33 cellular contexts compared by ENCODE assay signal in genomic region chr12:76428117-76428516, GRCh38.
"Had no signal": no experiment of that assay in that cellular context is flagged by ENCODE, and none has a peak within 500 bp of the region (broad histone marks: within the 10 kb centered on the region; RNA-seq: fewer than 3 reads in every experiment).

No MANE protein-coding gene starts in this region.

- H3K27ac Mint-ChIP-seq: activated CD4-positive, alpha-beta memory T cell treated with anti-CD3 and anti-CD28 coated beads, Interleukin-2, amount 10 ng/mL, durations not matched to agents 7 days and 5 days; activated CD4-positive, alpha-beta T cell treated with anti-CD3 and anti-CD28 coated beads, Interleukin-2, amount 10 ng/mL, durations not matched to agents 7 days and 5 days; activated naive CD4-positive, alpha-beta T cell treated with anti-CD3 and anti-CD28 coated beads, Interleukin-2, amount 10 ng/mL, durations not matched to agents 7 days and 5 days; activated naive CD4-positive, alpha-beta T cell treated with anti-CD3 and anti-CD28 coated beads, Interleukin-2, amount 50 U/mL, for 72 hours; activated naive CD8-positive, alpha-beta T cell treated with anti-CD3 and anti-CD28 coated beads, Interleukin-2, amount 10 ng/mL, durations not matched to agents 7 days and 5 days; activated T-cell treated with anti-CD3 and anti-CD28 coated beads, Interleukin-2, amount 50 U/mL, for 24 hours; activated T-cell treated with anti-CD3 and anti-CD28 coated beads, Interleukin-2, amount 50 U/mL, for 72 hours; dendritic cell treated with granulocyte-macrophage colony-stimulating factor and Interleukin-4, amounts not matched to agents 40 ng/mL and 50 ng/mL, for 4 days; effector memory CD8-positive, alpha-beta T cell; T-helper 17 cell; T-helper 2 cell treated with Interferon-gamma antibody and Interleukin-4, amounts not matched to agents 5 μg/mL and 100 μg/mL, for 36 hours had no signal

- H3K27me3 Mint-ChIP-seq: activated CD4-positive, alpha-beta memory T cell treated with anti-CD3 and anti-CD28 coated beads, Interleukin-2, amount 10 ng/mL, durations not matched to agents 7 days and 5 days; activated CD4-positive, alpha-beta T cell treated with anti-CD3 and anti-CD28 coated beads, Interleukin-2, amount 10 ng/mL, durations not matched to agents 7 days and 5 days; activated naive CD4-positive, alpha-beta T cell treated with anti-CD3 and anti-CD28 coated beads, Interleukin-2, amount 10 ng/mL, durations not matched to agents 7 days and 5 days; activated naive CD8-positive, alpha-beta T cell treated with anti-CD3 and anti-CD28 coated beads, Interleukin-2, amount 10 ng/mL, durations not matched to agents 7 days and 5 days; activated T-cell treated with anti-CD3 and anti-CD28 coated beads, Interleukin-2, amount 50 U/mL, for 24 hours; central memory CD8-positive, alpha-beta T cell; dendritic cell treated with granulocyte-macrophage colony-stimulating factor and Interleukin-4, amounts not matched to agents 40 ng/mL and 50 ng/mL, for 4 days; effector memory CD8-positive, alpha-beta T cell; T-helper 17 cell had no signal

- H3K9me3 ChIP-seq: gastrocnemius medialis had no signal

- H3K4me1 Mint-ChIP-seq: activated CD4-positive, alpha-beta memory T cell treated with anti-CD3 and anti-CD28 coated beads, Interleukin-2, amount 10 ng/mL, durations not matched to agents 7 days and 5 days; activated naive CD4-positive, alpha-beta T cell treated with anti-CD3 and anti-CD28 coated beads, Interleukin-2, amount 10 ng/mL, durations not matched to agents 7 days and 5 days had no signal

- H3K27ac ChIP-seq: ascending aorta, brain microvascular endothelial cell, coronary artery, dorsolateral prefrontal cortex, esophagus muscularis mucosa, foreskin keratinocyte, gastrocnemius medialis, heart left ventricle had no signal

- H3K4me3 Mint-ChIP-seq: activated CD4-positive, alpha-beta memory T cell treated with anti-CD3 and anti-CD28 coated beads, Interleukin-2, amount 10 ng/mL, durations not matched to agents 7 days and 5 days; activated CD4-positive, alpha-beta T cell treated with anti-CD3 and anti-CD28 coated beads, Interleukin-2, amount 10 ng/mL, durations not matched to agents 7 days and 5 days; activated naive CD4-positive, alpha-beta T cell treated with anti-CD3 and anti-CD28 coated beads, Interleukin-2, amount 10 ng/mL, durations not matched to agents 7 days and 5 days; activated naive CD8-positive, alpha-beta T cell treated with anti-CD3 and anti-CD28 coated beads, Interleukin-2, amount 10 ng/mL, durations not matched to agents 7 days and 5 days; activated T-cell treated with anti-CD3 and anti-CD28 coated beads, Interleukin-2, amount 50 U/mL, for 24 hours; activated T-cell treated with anti-CD3 and anti-CD28 coated beads, Interleukin-2, amount 50 U/mL, for 72 hours; central memory CD8-positive, alpha-beta T cell; dendritic cell treated with granulocyte-macrophage colony-stimulating factor and Interleukin-4, amounts not matched to agents 40 ng/mL and 50 ng/mL, for 4 days; effector memory CD8-positive, alpha-beta T cell; T-helper 17 cell; T-helper 2 cell treated with Interferon-gamma antibody and Interleukin-4, amounts not matched to agents 5 μg/mL and 100 μg/mL, for 36 hours had no signal

- H3K4me1 ChIP-seq: ascending aorta had no signal

- H3K36me3 ChIP-seq: ascending aorta, brain microvascular endothelial cell, esophagus muscularis mucosa, heart left ventricle had no signal

- H3K27me3 ChIP-seq: ascending aorta, brain microvascular endothelial cell, dorsolateral prefrontal cortex, esophagus muscularis mucosa, foreskin keratinocyte, gastrocnemius medialis, heart left ventricle had no signal

- DNase-seq: activated CD4-positive, alpha-beta memory T cell treated with anti-CD3 and anti-CD28 coated beads, Interleukin-2, amount 10 ng/mL, durations not matched to agents 7 days and 5 days; activated CD4-positive, alpha-beta T cell treated with anti-CD3 and anti-CD28 coated beads for 1 hour; activated CD4-positive, alpha-beta T cell treated with anti-CD3 and anti-CD28 coated beads for 4 hours; activated CD4-positive, alpha-beta T cell treated with anti-CD3 and anti-CD28 coated beads, Interleukin-2, amount 10 ng/mL, durations not matched to agents 7 days and 5 days; activated CD4-positive, alpha-beta T cell treated with anti-CD3 and anti-CD28 coated beads, Interleukin-2, amount 50 U/mL, for 4 hours; activated CD4-positive, CD25-positive, alpha-beta regulatory T cell; activated CD8-positive, alpha-beta memory T cell treated with anti-CD3 and anti-CD28 coated beads, Interleukin-2, amount 50 U/mL, for 48 hours; activated gamma-delta T cell; activated naive CD4-positive, alpha-beta T cell; activated naive CD4-positive, alpha-beta T cell treated with anti-CD3 and anti-CD28 coated beads, Interleukin-2, amount 10 ng/mL, durations not matched to agents 7 days and 5 days; activated naive CD8-positive, alpha-beta T cell treated with anti-CD3 and anti-CD28 coated beads, Interleukin-2, amount 10 ng/mL, durations not matched to agents 7 days and 5 days; activated T-cell treated with anti-CD3 and anti-CD28 coated beads for 4 hours; activated T-cell treated with anti-CD3 and anti-CD28 coated beads, Interleukin-2, amount 50 U/mL, for 24 hours; activated T-cell treated with anti-CD3 and anti-CD28 coated beads, Interleukin-2, amount 50 U/mL, for 72 hours; brain microvascular endothelial cell; dorsolateral prefrontal cortex; effector memory CD8-positive, alpha-beta T cell; erythroblast; foreskin keratinocyte; gastrocnemius medialis; glutamatergic neuron; heart left ventricle; T-helper 1 cell; T-helper 17 cell; T1000 had no signal

- FAIRE-seq: bronchial epithelial cell had no signal

- H3K4me3 ChIP-seq: ascending aorta, coronary artery, dorsolateral prefrontal cortex, esophagus muscularis mucosa, gastrocnemius medialis, heart left ventricle had no signal

- ATAC-seq: activated naive CD4-positive, alpha-beta T cell treated with anti-CD3 and anti-CD28 coated beads, Interleukin-2, amount 50 U/mL, for 72 hours; activated T-cell treated with anti-CD3 and anti-CD28 coated beads, Interleukin-2, amount 50 U/mL, for 72 hours; effector memory CD8-positive, alpha-beta T cell; foreskin keratinocyte; gastrocnemius medialis; heart left ventricle; T-helper 17 cell had no signal
